In the genomic region with DNA sequence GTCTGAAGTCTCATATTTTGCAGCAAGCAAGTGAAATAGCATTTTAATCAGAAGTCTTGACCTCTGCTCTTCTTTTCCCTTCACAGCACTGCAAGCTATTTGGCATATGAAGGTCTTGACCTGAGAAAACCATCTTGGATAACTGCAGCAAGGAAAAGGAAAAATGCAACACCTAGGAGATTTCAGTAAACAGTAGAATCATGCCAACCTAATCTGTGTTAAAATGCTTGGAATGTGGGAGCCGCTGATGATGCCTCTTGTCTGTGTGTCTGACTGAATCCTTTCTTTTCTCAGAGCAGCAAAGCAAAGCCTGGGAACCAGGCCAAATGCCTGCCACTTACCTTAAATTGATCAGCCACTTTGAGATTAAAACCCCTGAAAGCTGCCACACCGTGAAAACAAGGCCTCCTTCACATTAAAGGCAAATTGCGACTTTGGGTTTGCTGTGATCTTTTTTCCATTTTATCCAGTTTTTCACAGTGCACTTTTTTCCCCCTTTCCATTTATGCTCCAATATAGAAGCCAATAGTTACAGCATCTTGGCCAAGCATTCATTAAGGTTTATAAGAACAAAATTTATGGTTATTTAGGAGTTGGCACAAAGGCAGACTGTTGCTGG, we compare ENCODE assay signal across 9 cellular contexts.
A peak's percentile ranks its signal among the peaks of the same experiment; 100 is the strongest.
DNase-seq lines count a peak whose midpoint lies in the region; ATAC-seq and TF ChIP-seq lines count a peak whose summit lies in the region.
"Had no signal": no experiment of that assay in that cellular context is flagged by ENCODE, and none has a peak within 500 bp of the region (broad histone marks: within the 10 kb centered on the region; RNA-seq: fewer than 3 reads in every experiment).

No MANE protein-coding gene starts in this region.

- DNase-seq in GM04504 (ENCODE audit: low read depth) (peak; percentile 14), NCI-H2227 (lab: John Stamatoyannopoulos, UW; ENCODE audit: unreplicated experiment) (peak; percentile 89), chondrocyte (ENCODE audit: low spot score) (no peak), non-pigmented ciliary epithelial cell (ENCODE audit: low read depth) (peak; percentile 57), NCI-H146 treated with DMSO at 0.1 percent for 48 hours (lab: John Stamatoyannopoulos, UW; ENCODE audit: unreplicated experiment) (no peak), Kasumi-1 (lab: John Stamatoyannopoulos, UW) (no peak), spleen (no peak)
- DNase-seq: RPMI8226 had no signal

- peaks cover 7% of the 10 kb centered on the region for H3K9me3 Mint-ChIP-seq in chondrocyte (ENCODE audit: low read depth)

- H3K4me3 Mint-ChIP-seq in chondrocyte (ENCODE audit: unreplicated experiment) = no peak overlapping the region

- no peak overlapping the region for H3K4me3 ChIP-seq in spleen

- no peaks in the 10 kb centered on the region for H3K36me3 Mint-ChIP-seq in chondrocyte (ENCODE audit: low read depth)

- TF ChIP-seq CTCF in chondrocyte (IDR thresholded peaks at IDR 0.05) = no peak
- no peak for TF ChIP-seq CTCF in spleen (IDR thresholded peaks at IDR 0.05 in 8 of 11, conservative IDR thresholded peaks at IDR 0.05 in 3 of 11)

- no peaks in the 10 kb centered on the region for H3K27me3 ChIP-seq in spleen (replicated peaks in 1 of 7)

- no peak overlapping the region for H3K27ac ChIP-seq in spleen

- H3K36me3 ChIP-seq in spleen = no peaks in the 10 kb centered on the region

- peaks cover 0 to 2% (median 0%) of the 10 kb centered on the region in 8 donors for H3K9me3 ChIP-seq in spleen

- H3K4me1 ChIP-seq in spleen = no peaks in the 10 kb centered on the region

- intact Hi-C loops in spleen (cut with DNase I; ENCODE audit: low total_unique reads) = no loop called here

- H3K27me3 Mint-ChIP-seq in chondrocyte (ENCODE audit: low read depth) = no peaks in the 10 kb centered on the region

- ATAC-seq in GM21576 (IDR thresholded peaks at IDR 0.05; ENCODE audit: unreplicated experiment) = no peak

- peak overlapping the region; percentile 72 for H3K27ac Mint-ChIP-seq in chondrocyte (ENCODE audit: unreplicated experiment)

- 64 to 81% (median 71%) methylated on average over 3 of the region's 3 CpGs for WGBS in spleen, 5 donors

- no peak for TF ChIP-seq POLR2A in spleen (IDR thresholded peaks at IDR 0.05)

- peaks cover 14% of the 10 kb centered on the region for H3K4me1 Mint-ChIP-seq in chondrocyte (ENCODE audit: low read depth)

Comparison
In these comparisons a context has a peak if more than half of its experiments do, and no peak if none do; other contexts are left out.
1. DNase-seq: peak in GM04504 (single experiment), NCI-H2227 (single experiment) and non-pigmented ciliary epithelial cell (single experiment); none in chondrocyte (single experiment), NCI-H146 treated with DMSO at 0.1 percent for 48 hours (single experiment), Kasumi-1 (0 of 2) and spleen (single experiment).